Comparison of ENCODE assay signal across 8 cellular contexts in the genomic region with DNA sequence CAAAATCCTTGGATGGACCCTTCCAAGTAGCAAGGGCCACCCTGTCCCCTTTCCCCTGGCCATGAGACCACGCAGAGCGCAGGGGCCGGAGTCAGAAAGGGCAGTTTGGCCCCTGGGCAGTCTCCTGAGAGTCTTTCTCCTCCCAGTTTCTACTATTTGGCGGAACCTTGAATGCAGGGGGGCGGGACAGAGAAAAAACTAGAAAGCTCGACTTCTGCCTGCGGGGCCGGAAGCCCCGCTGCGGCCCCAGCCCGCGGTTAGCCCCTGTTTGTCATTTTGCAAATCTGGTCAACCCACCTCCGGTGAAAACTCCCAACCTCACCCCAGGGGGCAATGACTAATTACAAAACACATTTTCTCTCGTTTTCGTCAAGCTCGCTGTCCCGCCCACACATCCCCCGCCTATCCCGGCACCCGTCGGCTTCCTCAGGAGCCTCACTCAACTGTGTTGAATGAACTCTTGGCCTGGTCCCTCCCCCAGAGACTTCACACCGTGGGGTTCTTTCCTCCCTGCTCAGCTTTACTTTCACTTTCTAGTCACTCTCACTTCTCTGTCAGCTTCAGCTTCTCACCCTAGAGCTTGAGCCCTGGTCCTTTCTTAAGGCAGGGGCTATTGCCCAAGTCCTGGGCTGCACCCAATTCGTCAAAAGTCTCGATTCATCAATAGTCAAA.
A peak's percentile ranks its signal among the peaks of the same experiment; 100 is the strongest.
DNase-seq lines count a peak whose midpoint lies in the region; ATAC-seq and TF ChIP-seq lines count a peak whose summit lies in the region.

No MANE protein-coding gene starts in this region.

- peak overlapping the region; percentile 52 for H3K4me3 ChIP-seq in right cardiac atrium (ENCODE audit: low read length)
- H3K4me3 ChIP-seq in rectal smooth muscle tissue (ENCODE audit: low read length): peak overlapping the region; percentile 23
- H3K4me3 ChIP-seq in uterus: peak overlapping the region; percentile 32 to 45

- ATAC-seq in GM21529 (IDR thresholded peaks at IDR 0.05; ENCODE audit: unreplicated experiment) (peak; percentile 82), T-cell (replicated peaks in 1 of 4) (peak; percentile 89 to 93 (median 92)), right cardiac atrium (peak; percentile 90)

- H3K27me3 ChIP-seq in right cardiac atrium (ENCODE audit: control insufficient read depth, insufficient read depth) (no peaks in the 10 kb centered on the region), rectal smooth muscle tissue (ENCODE audit: control insufficient read depth, insufficient read depth, low read length) (no peaks in the 10 kb centered on the region), uterus (no peaks in the 10 kb centered on the region)

- TF ChIP-seq POLR2A in uterus (IDR thresholded peaks at IDR 0.05): no peak

- H3K36me3 ChIP-seq in rectal smooth muscle tissue (ENCODE audit: control insufficient read depth, insufficient read depth, low read length) (no peaks in the 10 kb centered on the region), uterus (no peaks in the 10 kb centered on the region)

- H3K4me3 Mint-ChIP-seq in T-cell: peak overlapping the region; percentile 74 to 80 (median 77)

- H3K9me3 ChIP-seq in right cardiac atrium (ENCODE audit: control insufficient read depth, low read length) (no peaks in the 10 kb centered on the region), uterus (no peaks in the 10 kb centered on the region)

- H3K4me1 ChIP-seq in right cardiac atrium (ENCODE audit: control insufficient read depth, insufficient read depth, low read length) (no peaks in the 10 kb centered on the region), rectal smooth muscle tissue (ENCODE audit: control insufficient read depth, insufficient read depth, low read length) (peaks cover 31% of the 10 kb centered on the region), uterus (peaks cover 0 to 4% of the 10 kb centered on the region in 2 donors)

- DNase-seq in EH (ENCODE audit: low read depth): peak; percentile 97
- peak; percentile 57 for DNase-seq in HuH-7.5 (ENCODE audit: low spot score)
- DNase-seq in T-cell: peak; percentile 77 to 98 (median 96)
- DNase-seq in amniotic stem cell (lab: John Stamatoyannopoulos, UW): peak; percentile 74
- peak; percentile 87 to 93 (median 92) for DNase-seq in right cardiac atrium
- DNase-seq in uterus: peak; percentile 84 to 90

- H3K36me3 Mint-ChIP-seq in T-cell: no peaks in the 10 kb centered on the region

- POLR2A ChIA-PET in T-cell (lab: Charles Lee): interaction anchor here (0.5 to 3.3 kb wide), 14 partner anchors 9 to 537 kb away, joined by 3 to 21 read pairs (median 6); no protein-coding TSS in a partner anchor

- intact Hi-C loops in right cardiac atrium (cut with DNase I) (no loop called here), uterus (cut with DNase I; ENCODE audit: low total_unique reads) (no loop called here)

- peak in 1 of 4 experiments; percentile 5 for TF ChIP-seq CTCF in uterus (IDR thresholded peaks at IDR 0.05)

- H3K27ac ChIP-seq in right cardiac atrium (ENCODE audit: low read length) (peak overlapping the region; percentile 63), rectal smooth muscle tissue (ENCODE audit: low read depth, low read length) (peak overlapping the region; percentile 79), uterus (peak overlapping the region; percentile 86 to 92)

- peaks cover 75 to 91% (median 76%) of the 10 kb centered on the region in 3 donors for H3K4me1 Mint-ChIP-seq in T-cell

- H3K9ac ChIP-seq in rectal smooth muscle tissue (ENCODE audit: low read length): peak overlapping the region; percentile 16

- H3K27me3 Mint-ChIP-seq in T-cell: no peaks in the 10 kb centered on the region

- H3K9me3 Mint-ChIP-seq in T-cell: no peaks in the 10 kb centered on the region

- 2% methylated on average over 24 of the region's 24 CpGs for whole genome bisulfite sequencing in right cardiac atrium

- CTCF ChIA-PET in T-cell (lab: Charles Lee): interaction anchor here (0.6 to 2.4 kb wide), 29 partner anchors 8 to 134 kb away, joined by 3 to 29 read pairs (median 4); a partner anchor contains a TSS

- H3K27ac Mint-ChIP-seq in T-cell: peak overlapping the region; percentile 97

Comparison
In these comparisons a context has a peak if more than half of its experiments do, and no peak if none do; other contexts are left out.
1. Peak in every context shown above with its lines: DNase-seq, ATAC-seq, H3K4me3 ChIP-seq and H3K27ac ChIP-seq.